Comparison of ENCODE assay signal across 1 cellular context in the genomic region with DNA sequence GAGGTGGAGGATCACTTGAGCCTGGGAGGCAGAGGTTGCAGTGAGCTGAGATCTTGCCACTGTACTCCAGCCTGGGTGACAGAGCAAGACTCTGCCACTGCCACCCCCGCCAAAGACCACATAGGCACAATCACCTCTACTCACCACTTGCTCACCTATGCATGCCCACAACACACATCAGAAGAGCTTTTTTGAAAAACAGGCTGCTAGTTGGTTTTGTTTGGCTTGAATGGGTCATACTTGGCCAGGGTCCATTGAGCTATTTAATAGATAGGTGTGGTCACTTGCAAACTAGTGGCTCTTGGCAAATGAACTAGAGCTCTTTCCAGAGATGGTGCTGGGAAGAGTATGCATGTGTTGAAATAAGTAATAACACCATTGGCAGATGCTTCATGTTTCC.
TF ChIP-seq lines count a peak whose summit lies in the region.

No MANE protein-coding gene starts in this region.

TF ChIP-seq in SK-N-SH treated with all-trans-retinoic acid at 6 μM for 48 hours, 23 proteins besides CTCF, POLR2A, EP300 and RAD21 (continued from another document):
- TF ChIP-seq CSDC2 (CRISPR knock-in tag; IDR thresholded peaks at IDR 0.05): no peak
- no peak for TF ChIP-seq ZNF565 (CRISPR knock-in tag; conservative IDR thresholded peaks at IDR 0.05; ENCODE audit: low read depth)
- TF ChIP-seq, protein P1, sequence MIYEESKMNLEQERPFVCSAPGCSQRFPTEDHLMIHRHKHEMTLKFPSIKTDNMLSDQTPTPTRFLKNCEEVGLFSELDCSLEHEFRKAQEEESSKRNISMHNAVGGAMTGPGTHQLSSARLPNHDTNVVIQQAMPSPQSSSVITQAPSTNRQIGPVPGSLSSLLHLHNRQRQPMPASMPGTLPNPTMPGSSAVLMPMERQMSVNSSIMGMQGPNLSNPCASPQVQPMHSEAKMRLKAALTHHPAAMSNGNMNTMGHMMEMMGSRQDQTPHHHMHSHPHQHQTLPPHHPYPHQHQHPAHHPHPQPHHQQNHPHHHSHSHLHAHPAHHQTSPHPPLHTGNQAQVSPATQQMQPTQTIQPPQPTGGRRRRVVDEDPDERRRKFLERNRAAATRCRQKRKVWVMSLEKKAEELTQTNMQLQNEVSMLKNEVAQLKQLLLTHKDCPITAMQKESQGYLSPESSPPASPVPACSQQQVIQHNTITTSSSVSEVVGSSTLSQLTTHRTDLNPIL (CRISPR knock-in tag; IDR thresholded peaks at IDR 0.05; ENCODE audit: low read depth): no peak
- TF ChIP-seq PPARA (CRISPR knock-in tag; IDR thresholded peaks at IDR 0.05; ENCODE audit: borderline replicate concordance): no peak
